18 cellular contexts compared by ENCODE assay signal in the genomic region with DNA sequence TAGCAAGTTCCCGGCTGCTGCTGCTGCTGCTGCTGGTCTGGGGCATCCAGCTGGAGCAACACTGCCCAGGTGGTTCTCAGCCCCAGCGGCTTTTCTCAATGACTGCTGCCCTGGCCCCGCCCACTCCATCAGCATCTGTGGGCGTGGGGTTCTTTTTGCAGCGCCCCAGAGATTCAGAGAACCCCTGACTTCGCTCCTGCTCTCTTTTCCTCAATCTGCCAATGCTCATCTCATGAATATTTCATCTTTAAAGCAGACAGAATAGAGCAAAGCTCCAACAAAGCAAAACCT.
DNase-seq lines count a peak whose midpoint lies in the region; ATAC-seq and TF ChIP-seq lines count a peak whose summit lies in the region.
"Had no signal": no experiment of that assay in that cellular context is flagged by ENCODE, and none has a peak within 500 bp of the region (broad histone marks: within the 10 kb centered on the region; RNA-seq: fewer than 3 reads in every experiment).

No MANE protein-coding gene starts in this region.

- intact Hi-C loops in Right ventricle myocardium inferior (cut with DNase I), result no loop called here

- H3K36me3 ChIP-seq in GM23338 (ENCODE audit: insufficient read depth) (no peaks in the 10 kb centered on the region), endodermal cell (ENCODE audit: control insufficient read depth, insufficient read depth, low read length) (no peaks in the 10 kb centered on the region)
- H3K36me3 ChIP-seq: BLaER1 treated with 17β-estradiol and CSF1 and Interleukin-3, amounts not matched to agents 10 nM and 100 nM had no signal

- H4K20me1 ChIP-seq in GM23338 (replicated peaks; ENCODE audit: insufficient read depth), result no peaks in the 10 kb centered on the region

- no peak overlapping the region for H3K4me2 ChIP-seq in GM23338
- H3K4me2 ChIP-seq: A549; BLaER1 treated with 17β-estradiol and CSF1 and Interleukin-3, amounts not matched to agents 10 nM and 100 nM had no signal

- H3K27ac Mint-ChIP-seq in GM23338 (no peak overlapping the region), chondrocyte (ENCODE audit: unreplicated experiment) (no peak overlapping the region), endodermal cell (no peak overlapping the region)
- H3K27ac Mint-ChIP-seq: B cell; CD4-positive, alpha-beta T cell; CD8-positive, alpha-beta T cell had no signal

- H3K36me3 Mint-ChIP-seq in GM23338 (ENCODE audit: low read depth) (peaks cover 36% of the 10 kb centered on the region), chondrocyte (ENCODE audit: low read depth) (no peaks in the 10 kb centered on the region), endodermal cell (ENCODE audit: low read depth) (peaks cover 11% of the 10 kb centered on the region)
- H3K36me3 Mint-ChIP-seq: CD8-positive, alpha-beta T cell had no signal

- H3K9me3 ChIP-seq in endodermal cell (ENCODE audit: control insufficient read depth, low read length), result no peaks in the 10 kb centered on the region
- H3K9me3 ChIP-seq: Caco-2 had no signal

- H3K9me3 Mint-ChIP-seq in GM23338, result peaks cover 13% of the 10 kb centered on the region
- H3K9me3 Mint-ChIP-seq in chondrocyte (ENCODE audit: low read depth), result no peaks in the 10 kb centered on the region
- H3K9me3 Mint-ChIP-seq in endodermal cell, result peaks cover 5% of the 10 kb centered on the region
- H3K9me3 Mint-ChIP-seq: CD4-positive, alpha-beta T cell had no signal

- no peak overlapping the region for H3K9ac ChIP-seq in endodermal cell (ENCODE audit: extremely low read depth, low read length, poor library complexity, severe bottlenecking)
- H3K9ac ChIP-seq: BLaER1 treated with 17β-estradiol and CSF1 and Interleukin-3, amounts not matched to agents 10 nM and 100 nM had no signal

- H3K4me3 ChIP-seq in GM23338, result no peak overlapping the region
- no peak overlapping the region for H3K4me3 ChIP-seq in endodermal cell (ENCODE audit: low read length)
- H3K4me3 ChIP-seq: A549; BLaER1 treated with 17β-estradiol and CSF1 and Interleukin-3, amounts not matched to agents 10 nM and 100 nM had no signal

- H2AFZ ChIP-seq in GM23338, result no peak overlapping the region

- no peak overlapping the region for H3K27ac ChIP-seq in GM23338 (ENCODE audit: low read depth)
- H3K27ac ChIP-seq in endodermal cell (ENCODE audit: low read depth, low read length), result no peak overlapping the region
- H3K27ac ChIP-seq: 22Rv1; A549; BLaER1 treated with 17β-estradiol and CSF1 and Interleukin-3, amounts not matched to agents 10 nM and 100 nM; C4-2B had no signal

- H3K27me3 ChIP-seq in GM23338 (ENCODE audit: insufficient read depth), result no peaks in the 10 kb centered on the region
- H3K27me3 ChIP-seq in endodermal cell (ENCODE audit: control insufficient read depth, insufficient read depth, low read length, poor library complexity, severe bottlenecking), result no peaks in the 10 kb centered on the region

- DNase-seq in GM23338 (ENCODE audit: low spot score), result peak; percentile 36
- peak; percentile 57 for DNase-seq in chondrocyte (ENCODE audit: low spot score)
- DNase-seq in endodermal cell, result peak; percentile 38
- DNase-seq in islet precursor cell, result no peak
- no peak for DNase-seq in midbrain (lab: John Stamatoyannopoulos, UW)
- no peak for DNase-seq in Right ventricle myocardium inferior (ENCODE audit: missing footprints)
- DNase-seq: AML-193; Calu3; CD4-positive, alpha-beta T cell; CD8-positive, alpha-beta T cell; DMS79 treated with DMSO at 0.1 percent for 48 hours; GF-D8 had no signal

- H3K4me1 Mint-ChIP-seq in GM23338 (peaks cover 16% of the 10 kb centered on the region; the same call in 2 of the 3 replicates), chondrocyte (ENCODE audit: low read depth) (no peaks in the 10 kb centered on the region), endodermal cell (no peaks in the 10 kb centered on the region)
- H3K4me1 Mint-ChIP-seq: B cell had no signal

- no peaks in the 10 kb centered on the region for H3K79me2 ChIP-seq in GM23338 (replicated peaks; ENCODE audit: insufficient read depth)

- no peaks in the 10 kb centered on the region for H3F3A ChIP-seq in GM23338 (replicated peaks; ENCODE audit: low read depth)

- H3K27me3 Mint-ChIP-seq in GM23338 (ENCODE audit: insufficient read depth, low read depth, poor library complexity) (peaks cover 17% of the 10 kb centered on the region), chondrocyte (ENCODE audit: low read depth) (peaks cover 14% of the 10 kb centered on the region), endodermal cell (ENCODE audit: insufficient read depth) (no peaks in the 10 kb centered on the region)

- WGBS in endodermal cell (ENCODE audit: insufficient coverage in 1 of 2, insufficient read length in 1 of 2), 2 experiments, result 54 to 74% methylated on average over 4 to 6 of the region's 6 CpGs

- TF ChIP-seq CTCF in GM23338 (conservative IDR thresholded peaks at IDR 0.05; ENCODE audit: low read depth in 2 of 2), result no peak
- TF ChIP-seq CTCF in chondrocyte (IDR thresholded peaks at IDR 0.05), result no peak
- TF ChIP-seq CTCF in endodermal cell (conservative IDR thresholded peaks at IDR 0.05), result no peak

- peak; percentile 66 for ATAC-seq in GM23338
- no peak for ATAC-seq in Right ventricle myocardium inferior
- ATAC-seq: A549; CD8-positive, alpha-beta T cell had no signal

- no peaks in the 10 kb centered on the region for H3K4me1 ChIP-seq in GM23338 (ENCODE audit: insufficient read depth)
- no peaks in the 10 kb centered on the region for H3K4me1 ChIP-seq in endodermal cell (ENCODE audit: control insufficient read depth, insufficient read depth, low read length)
- H3K4me1 ChIP-seq: A549, Caco-2 had no signal

- H3K9me2 ChIP-seq in GM23338 (ENCODE audit: insufficient read depth), result no peaks in the 10 kb centered on the region

- H3K4me3 Mint-ChIP-seq in GM23338 (no peak overlapping the region), chondrocyte (ENCODE audit: unreplicated experiment) (no peak overlapping the region), endodermal cell (no peak overlapping the region)
- H3K4me3 Mint-ChIP-seq: B cell; CD4-positive, alpha-beta T cell; CD8-positive, alpha-beta T cell had no signal

TF ChIP-seq in GM23338, 12 proteins besides CTCF, POLR2A, EP300 and RAD21:
- no peak for TF ChIP-seq NANOG (IDR thresholded peaks at IDR 0.05; ENCODE audit: borderline replicate concordance)
- no peak for TF ChIP-seq ZNF331 (CRISPR knock-in tag; IDR thresholded peaks at IDR 0.05; ENCODE audit: low read depth)
- no peak for TF ChIP-seq EZH2phosphoT487 (IDR thresholded peaks at IDR 0.05; ENCODE audit: unreplicated experiment)
- TF ChIP-seq CREB1 (CRISPR knock-in tag; IDR thresholded peaks at IDR 0.05; ENCODE audit: low read depth), result no peak
- TF ChIP-seq, protein P1, sequence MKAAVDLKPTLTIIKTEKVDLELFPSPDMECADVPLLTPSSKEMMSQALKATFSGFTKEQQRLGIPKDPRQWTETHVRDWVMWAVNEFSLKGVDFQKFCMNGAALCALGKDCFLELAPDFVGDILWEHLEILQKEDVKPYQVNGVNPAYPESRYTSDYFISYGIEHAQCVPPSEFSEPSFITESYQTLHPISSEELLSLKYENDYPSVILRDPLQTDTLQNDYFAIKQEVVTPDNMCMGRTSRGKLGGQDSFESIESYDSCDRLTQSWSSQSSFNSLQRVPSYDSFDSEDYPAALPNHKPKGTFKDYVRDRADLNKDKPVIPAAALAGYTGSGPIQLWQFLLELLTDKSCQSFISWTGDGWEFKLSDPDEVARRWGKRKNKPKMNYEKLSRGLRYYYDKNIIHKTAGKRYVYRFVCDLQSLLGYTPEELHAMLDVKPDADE (IDR thresholded peaks at IDR 0.05), result no peak
- TF ChIP-seq STAT1 (IDR thresholded peaks at IDR 0.05; ENCODE audit: unreplicated experiment), result no peak
- TF ChIP-seq POLR2AphosphoS5 (IDR thresholded peaks at IDR 0.05; ENCODE audit: low read depth), result no peak
TF ChIP-seq in GM23338: peak in this region for 0.

Comparison
In these comparisons a context has a peak if more than half of its experiments do, and no peak if none do; other contexts are left out.
1. DNase-seq: peak in GM23338 (single experiment), chondrocyte (single experiment) and endodermal cell (single experiment); none in islet precursor cell (single experiment), midbrain (single experiment) and Right ventricle myocardium inferior (single experiment).